In the genomic region with DNA sequence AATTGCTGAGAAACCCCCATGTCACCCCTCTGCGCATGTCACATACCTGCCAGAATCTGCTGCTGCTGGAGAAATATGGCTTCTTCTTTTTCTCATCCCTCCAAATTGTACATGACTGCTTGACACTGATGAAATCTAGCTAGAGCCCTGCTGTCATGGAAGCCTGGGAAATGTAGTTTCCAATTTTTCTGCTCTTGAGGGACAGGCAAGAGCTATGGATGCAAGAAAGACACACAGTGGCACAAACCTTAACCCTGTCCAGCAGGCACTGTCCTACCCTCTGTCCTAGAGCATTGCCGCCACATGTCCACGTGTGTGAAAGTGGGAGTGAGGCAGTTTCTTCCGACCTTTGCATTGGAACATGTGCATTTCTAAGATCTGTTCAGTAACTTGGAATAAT, we compare ENCODE assay signal across 21 cellular contexts.
A peak's percentile ranks its signal among the peaks of the same experiment; 100 is the strongest.
DNase-seq lines count a peak whose midpoint lies in the region; TF ChIP-seq lines count a peak whose summit lies in the region.
"Had no signal": no experiment of that assay in that cellular context is flagged by ENCODE, and none has a peak within 500 bp of the region (broad histone marks: within the 10 kb centered on the region; RNA-seq: fewer than 3 reads in every experiment).

No MANE protein-coding gene starts in this region.

- no peaks in the 10 kb centered on the region for H4K20me1 ChIP-seq in smooth muscle cell (ENCODE audit: low read depth)
- H4K20me1 ChIP-seq: BLaER1 treated with 17β-estradiol and CSF1 and Interleukin-3, amounts not matched to agents 10 nM and 100 nM had no signal

- no peak overlapping the region for H2AK5ac ChIP-seq in mesendoderm (ENCODE audit: low read length)

- TF ChIP-seq EP300 in transverse colon (IDR thresholded peaks at IDR 0.05; ENCODE audit: low read depth), result no peak

- no peaks in the 10 kb centered on the region for H3F3A ChIP-seq in smooth muscle cell (ENCODE audit: low read depth)

- H3K36me3 ChIP-seq in HAP-1 (replicated peaks), result no peaks in the 10 kb centered on the region
- H3K36me3 ChIP-seq in mesendoderm (ENCODE audit: control insufficient read depth, insufficient read depth, low read length), result no peaks in the 10 kb centered on the region
- H3K36me3 ChIP-seq in smooth muscle cell (ENCODE audit: low read depth), result no peaks in the 10 kb centered on the region
- no peaks in the 10 kb centered on the region for H3K36me3 ChIP-seq in transverse colon
- H3K36me3 ChIP-seq in vagina, result no peaks in the 10 kb centered on the region
- H3K36me3 ChIP-seq: BLaER1 treated with 17β-estradiol and CSF1 and Interleukin-3, amounts not matched to agents 10 nM and 100 nM; Peyer's patch had no signal

- H3K4me2 ChIP-seq in mesendoderm (ENCODE audit: low read length) (no peak overlapping the region), smooth muscle cell (no peak overlapping the region)
- H3K4me2 ChIP-seq: BLaER1 treated with 17β-estradiol and CSF1 and Interleukin-3, amounts not matched to agents 10 nM and 100 nM; KMS-11 had no signal

- no peak overlapping the region for H2BK5ac ChIP-seq in mesendoderm (ENCODE audit: low read length)

- peak overlapping the region; percentile 41 for H2AFZ ChIP-seq in smooth muscle cell (ENCODE audit: low read depth)

- H3K23ac ChIP-seq in mesendoderm (ENCODE audit: low read length), result no peak overlapping the region

- H3K18ac ChIP-seq in mesendoderm (ENCODE audit: low read length), result peak overlapping the region; percentile 5

- H3K27ac ChIP-seq in mesendoderm (ENCODE audit: low read depth, low read length) (no peak overlapping the region), smooth muscle cell (ENCODE audit: low read depth) (no peak overlapping the region), transverse colon (no peak overlapping the region), vagina (no peak overlapping the region)
- H3K27ac ChIP-seq: BLaER1 treated with 17β-estradiol and CSF1 and Interleukin-3, amounts not matched to agents 10 nM and 100 nM; KMS-11; Peyer's patch had no signal

- H3K9ac ChIP-seq in mesendoderm (ENCODE audit: low read length) (no peak overlapping the region), smooth muscle cell (ENCODE audit: low read depth) (no peak overlapping the region)
- H3K9ac ChIP-seq: BLaER1 treated with 17β-estradiol and CSF1 and Interleukin-3, amounts not matched to agents 10 nM and 100 nM; KMS-11 had no signal

- H3K79me1 ChIP-seq in mesendoderm (ENCODE audit: low read length), result no peaks in the 10 kb centered on the region

- H4K8ac ChIP-seq in mesendoderm (ENCODE audit: low read depth, low read length), result no peak overlapping the region

- no peak for DNase-seq in HAP-1 (ENCODE audit: low spot score in 2 of 2)
- peak; percentile 77 for DNase-seq in SK-N-DZ (ENCODE audit: low spot score)
- no peak for DNase-seq in mesendoderm
- no peak for DNase-seq in smooth muscle cell (lab: John Stamatoyannopoulos, UW; ENCODE audit: unreplicated experiment)
- DNase-seq in NCI-H2081 treated with DMSO at 0.1 percent for 48 hours (lab: John Stamatoyannopoulos, UW), result no peak
- no peak for DNase-seq in transverse colon
- no peak for DNase-seq in vagina (ENCODE audit: extremely low spot score in 2 of 2)
- DNase-seq: Caco-2; CD4-positive, alpha-beta memory T cell; DMS 273 treated with DMSO at 0.1 percent for 48 hours; DMS79 treated with DMSO at 0.1 percent for 48 hours; HFFc6; IMR-90; NCI-H1092 treated with DMSO at 0.1 percent for 48 hours; NCI-H1436 treated with DMSO at 0.1 percent for 48 hours; NCI-H1930; NCI-H524 treated with DMSO at 0.1 percent for 48 hours; NCI-H82; Peyer's patch had no signal

- H2BK15ac ChIP-seq in mesendoderm (replicated peaks; ENCODE audit: low read depth), result peak overlapping the region; percentile 76

- peaks cover 28% of the 10 kb centered on the region for H3K4me1 ChIP-seq in HAP-1
- H3K4me1 ChIP-seq in mesendoderm (ENCODE audit: control insufficient read depth, low read depth, low read length), result no peaks in the 10 kb centered on the region
- peaks cover 9% of the 10 kb centered on the region for H3K4me1 ChIP-seq in smooth muscle cell (ENCODE audit: low read depth)
- H3K4me1 ChIP-seq in transverse colon, result no peaks in the 10 kb centered on the region
- H3K4me1 ChIP-seq in vagina, result no peaks in the 10 kb centered on the region
- H3K4me1 ChIP-seq: BLaER1 treated with 17β-estradiol and CSF1 and Interleukin-3, amounts not matched to agents 10 nM and 100 nM; Caco-2; Peyer's patch had no signal

- WGBS in mesendoderm (ENCODE audit: extremely low coverage, insufficient coverage, low lambda C conversion rate), result no CpG with 5 or more reads among the region's 4 CpGs
- WGBS in smooth muscle cell (ENCODE audit: low lambda C conversion rate), result 87% methylated on average over 4 of the region's 4 CpGs
- WGBS in transverse colon (ENCODE audit: low coverage in 1 of 2), 2 donors, result 84 to 100% methylated on average over 2 to 4 of the region's 4 CpGs

- H3K56ac ChIP-seq in mesendoderm (ENCODE audit: low read length), result no peak overlapping the region

- intact Hi-C loops in transverse colon (cut with DNase I; ENCODE audit: low total_unique reads) (no loop called here), vagina (cut with DNase I) (no loop called here)

- no peak overlapping the region for H4K5ac ChIP-seq in mesendoderm (ENCODE audit: low read length)

- no peaks in the 10 kb centered on the region; the same call in 1 of the 2 replicates for H3K9me3 ChIP-seq in HAP-1
- no peaks in the 10 kb centered on the region for H3K9me3 ChIP-seq in smooth muscle cell (replicated peaks; ENCODE audit: low read depth)
- no peaks in the 10 kb centered on the region for H3K9me3 ChIP-seq in transverse colon
- no peaks in the 10 kb centered on the region for H3K9me3 ChIP-seq in vagina
- H3K9me3 ChIP-seq: BLaER1 treated with 17β-estradiol and CSF1 and Interleukin-3, amounts not matched to agents 10 nM and 100 nM; Caco-2; Peyer's patch had no signal

- H2BK120ac ChIP-seq in mesendoderm (ENCODE audit: low read depth, low read length), result no peak overlapping the region

- no peak overlapping the region for H3K4ac ChIP-seq in mesendoderm (ENCODE audit: low read depth, low read length)

- H3K27me3 ChIP-seq in HAP-1 (ENCODE audit: low read depth), result no peaks in the 10 kb centered on the region
- no peaks in the 10 kb centered on the region for H3K27me3 ChIP-seq in mesendoderm (ENCODE audit: insufficient read depth, low read length, poor library complexity)
- no peaks in the 10 kb centered on the region for H3K27me3 ChIP-seq in smooth muscle cell (ENCODE audit: low read depth)
- H3K27me3 ChIP-seq in transverse colon, result peaks cover 22% of the 10 kb centered on the region
- H3K27me3 ChIP-seq in vagina, result no peaks in the 10 kb centered on the region
- H3K27me3 ChIP-seq: BLaER1 treated with 17β-estradiol and CSF1 and Interleukin-3, amounts not matched to agents 10 nM and 100 nM; Peyer's patch had no signal

- H3K79me2 ChIP-seq in mesendoderm (ENCODE audit: control insufficient read depth, insufficient read depth, low read length) (no peaks in the 10 kb centered on the region), smooth muscle cell (ENCODE audit: low read depth) (no peaks in the 10 kb centered on the region)

- in situ Hi-C loops in HAP-1 (cut with MboI; ENCODE audit: low sequenced_read_pairs) (no loop called here), transverse colon (cut with MboI; ENCODE audit: low pct_ligation_motif_present in 1 of 4, low pct_unique_long_range_greater_than_20kb in 1 of 4, low sequenced_read_pairs in 3 of 4) (no loop called here)

- no peak for TF ChIP-seq CTCF in smooth muscle cell (IDR thresholded peaks at IDR 0.05; ENCODE audit: borderline replicate concordance, insufficient read depth, poor library complexity, severe bottlenecking)
- TF ChIP-seq CTCF in transverse colon (IDR thresholded peaks at IDR 0.05), result no peak
- TF ChIP-seq CTCF in vagina (IDR thresholded peaks at IDR 0.05), result no peak

- TF ChIP-seq POLR2A in transverse colon (IDR thresholded peaks at IDR 0.05) (no peak), vagina (IDR thresholded peaks at IDR 0.05) (no peak)

- H3K4me3 ChIP-seq in HAP-1 (peak overlapping the region; percentile 3; the same call in 1 of the 2 replicates), mesendoderm (ENCODE audit: low read length) (no peak overlapping the region), smooth muscle cell (no peak overlapping the region), transverse colon (no peak overlapping the region), vagina (no peak overlapping the region)
- H3K4me3 ChIP-seq: BLaER1 treated with 17β-estradiol and CSF1 and Interleukin-3, amounts not matched to agents 10 nM and 100 nM; Peyer's patch had no signal
